Comparison of ENCODE assay signal across 8 cellular contexts in genomic region chr21:34890258-34890723, GRCh38.
A peak's percentile ranks its signal among the peaks of the same experiment; 100 is the strongest.
DNase-seq lines count a peak whose midpoint lies in the region; ATAC-seq and TF ChIP-seq lines count a peak whose summit lies in the region.

No MANE protein-coding gene starts in this region.

- H3K27ac Mint-ChIP-seq in IgD-negative memory B cell (no peak overlapping the region), nephron progenitor cell (no peak overlapping the region)

- peaks cover 2% of the 10 kb centered on the region for H3K36me3 Mint-ChIP-seq in IgD-negative memory B cell
- no peaks in the 10 kb centered on the region for H3K36me3 Mint-ChIP-seq in nephron progenitor cell (ENCODE audit: low read depth)

- H3K9me3 Mint-ChIP-seq in IgD-negative memory B cell (no peaks in the 10 kb centered on the region), nephron progenitor cell (no peaks in the 10 kb centered on the region)

- ATAC-seq in GM18517 (IDR thresholded peaks at IDR 0.05; ENCODE audit: unreplicated experiment), result no peak

- no peak overlapping the region for H3K27ac ChIP-seq in C4-2B

- H3K27me3 Mint-ChIP-seq in IgD-negative memory B cell (peaks cover 10% of the 10 kb centered on the region), nephron progenitor cell (ENCODE audit: low read depth, poor library complexity) (peaks cover 81% of the 10 kb centered on the region)

- DNase-seq in choroid plexus epithelial cell (ENCODE audit: low read depth) (no peak), nephron progenitor cell (no peak), RPMI8226 (no peak), DMS53 treated with DMSO at 0.1 percent for 48 hours (lab: John Stamatoyannopoulos, UW; ENCODE audit: unreplicated experiment) (no peak), SKM-1 (lab: John Stamatoyannopoulos, UW; ENCODE audit: unreplicated experiment) (no peak)

- TF ChIP-seq CTCF in C4-2B (conservative IDR thresholded peaks at IDR 0.05) (peak; percentile 68), choroid plexus epithelial cell (conservative IDR thresholded peaks at IDR 0.05; ENCODE audit: low read depth, low read length) (no peak), nephron progenitor cell (IDR thresholded peaks at IDR 0.05) (no peak)

- H3K4me1 Mint-ChIP-seq in IgD-negative memory B cell (peaks cover 12 to 29% (median 15%) of the 10 kb centered on the region in 3 donors), nephron progenitor cell (peaks cover 30% of the 10 kb centered on the region)

- H3K4me3 Mint-ChIP-seq in IgD-negative memory B cell (peak overlapping the region in 3 of 4 donors; percentile 57 to 92 (median 78)), nephron progenitor cell (peak overlapping the region; percentile 70)

- peak overlapping the region; percentile 94 for H3K4me3 ChIP-seq in choroid plexus epithelial cell (ENCODE audit: low read depth, low read length)
